Comparison of ENCODE assay signal across 8 cellular contexts in genomic region chr11:65920035-65920802, GRCh38. TPM values are rescaled to one million over a fixed set of nuclear protein-coding genes. Genes with fewer than 3 reads are reported as not detected.
A peak's percentile ranks its signal among the peaks of the same experiment; 100 is the strongest.
DNase-seq lines count a peak whose midpoint lies in the region; ATAC-seq and TF ChIP-seq lines count a peak whose summit lies in the region.

No MANE protein-coding gene starts in this region.

- TF ChIP-seq POLR2A in vagina (IDR thresholded peaks at IDR 0.05): no peak

- no TSS peak for BruUV-seq in MCF 10A (replicated peaks; lab: Mats Ljungman, UMichigan)

- no peaks in the 10 kb centered on the region for H3K27me3 Mint-ChIP-seq in MCF 10A (ENCODE audit: insufficient read depth, unreplicated experiment)

- H3K4me1 ChIP-seq in DOHH2 (ENCODE audit: control insufficient read depth, low read length): peaks cover 23% of the 10 kb centered on the region
- H3K4me1 ChIP-seq in mucosa of descending colon (ENCODE audit: low read depth): peaks cover 34% of the 10 kb centered on the region
- H3K4me1 ChIP-seq in vagina: peaks cover 49% of the 10 kb centered on the region

- intact Hi-C loops in MCF 10A (cut with micrococcal nuclease): loop anchor here (1.0 kb wide), 1 partner anchor 20 kb away; the partner anchor contains the start of gene FOSL1
- intact Hi-C loops in mucosa of descending colon (cut with DNase I, micrococcal nuclease): no loop called here
- intact Hi-C loops in vagina (cut with DNase I): loop anchor here (5.0 kb wide), 1 partner anchor 42 kb away; the partner anchor contains the start of gene SART1

- no peak for TF ChIP-seq CTCF in DOHH2 (IDR thresholded peaks at IDR 0.05; ENCODE audit: low read depth, low read length, poor library complexity, severe bottlenecking)
- TF ChIP-seq CTCF in MCF 10A (IDR thresholded peaks at IDR 0.05; ENCODE audit: unreplicated experiment): no peak
- no peak for TF ChIP-seq CTCF in mucosa of descending colon (IDR thresholded peaks at IDR 0.05)
- no peak for TF ChIP-seq CTCF in vagina (IDR thresholded peaks at IDR 0.05)

- peaks cover 28% of the 10 kb centered on the region for H3K4me1 Mint-ChIP-seq in MCF 10A (ENCODE audit: insufficient read depth, unreplicated experiment)

- H3K36me3 ChIP-seq in DOHH2 (ENCODE audit: control insufficient read depth, low read length) (peaks cover 4% of the 10 kb centered on the region; the same call in 1 of the 2 replicates), mucosa of descending colon (ENCODE audit: low read depth) (no peaks in the 10 kb centered on the region), vagina (peaks cover 0 to 19% of the 10 kb centered on the region in 2 donors)

- H3K4me3 ChIP-seq in DOHH2 (ENCODE audit: low read length) (peak overlapping the region; percentile 82), mucosa of descending colon (peak overlapping the region; percentile 94), vagina (peak overlapping the region; percentile 72 to 92)

- H3K27ac ChIP-seq in DOHH2 (ENCODE audit: low read depth, low read length) (no peak overlapping the region), vagina (peak overlapping the region; percentile 88)

- no peaks in the 10 kb centered on the region for H3K27me3 ChIP-seq in DOHH2 (ENCODE audit: control insufficient read depth, low read length)
- H3K27me3 ChIP-seq in vagina: no peaks in the 10 kb centered on the region

- no peaks in the 10 kb centered on the region for H4K20me1 ChIP-seq in DOHH2 (ENCODE audit: control insufficient read depth, insufficient read depth, low read depth, low read length)

- POLR2A ChIA-PET in MCF 10A (lab: Yijun Ruan, JAX): interaction anchor here (0.6 to 2.8 kb wide), 15 partner anchors 8 to 1260 kb away, joined by 3 to 22 read pairs (median 5); partner anchors contain the start of genes CCDC85B, CFL1, FIBP and FOSL1

- peak overlapping the region; percentile 81 for H3K27ac Mint-ChIP-seq in MCF 10A (ENCODE audit: low read depth, unreplicated experiment)

- no peaks in the 10 kb centered on the region for H3K9me2 ChIP-seq in DOHH2 (replicated peaks; ENCODE audit: control insufficient read depth, low read length)

- no peaks in the 10 kb centered on the region for H3K9me3 ChIP-seq in DOHH2 (ENCODE audit: control insufficient read depth, insufficient read depth, low read length)
- no peaks in the 10 kb centered on the region for H3K9me3 ChIP-seq in mucosa of descending colon
- H3K9me3 ChIP-seq in vagina: no peaks in the 10 kb centered on the region

- H3F3A ChIP-seq in DOHH2 (ENCODE audit: control insufficient read depth, insufficient read depth): no peaks in the 10 kb centered on the region

- peaks cover 22% of the 10 kb centered on the region for H3K79me2 ChIP-seq in DOHH2 (ENCODE audit: control insufficient read depth, low read length)

- H3K9me3 Mint-ChIP-seq in MCF 10A (ENCODE audit: unreplicated experiment): no peaks in the 10 kb centered on the region

- H3K36me3 Mint-ChIP-seq in MCF 10A (ENCODE audit: insufficient read depth, unreplicated experiment): peaks cover 14% of the 10 kb centered on the region

- DNase-seq in MCF 10A (ENCODE audit: unreplicated experiment): no peak
- peak; percentile 42 to 76 (median 48) for DNase-seq in mucosa of descending colon
- no peak for DNase-seq in vagina (ENCODE audit: extremely low spot score in 2 of 2)
- no peak for DNase-seq in globus pallidus (ENCODE audit: low spot score)
- no peak for DNase-seq in D341Med (ENCODE audit: low spot score)

- peak; percentile 11 for ATAC-seq in HG03432 (IDR thresholded peaks at IDR 0.05; ENCODE audit: unreplicated experiment)
- peak; percentile 8 for ATAC-seq in mucosa of descending colon
- ATAC-seq in HG03520 (IDR thresholded peaks at IDR 0.05; ENCODE audit: unreplicated experiment): no peak

- CTCF ChIA-PET in MCF 10A (lab: Yijun Ruan, JAX): interaction anchor here (0.6 to 1.4 kb wide), 3 partner anchors 22 to 38 kb away, joined by 3 to 4 read pairs (median 4); partner anchors contain the start of gene FIBP

- H3K4me3 Mint-ChIP-seq in MCF 10A (ENCODE audit: unreplicated experiment): peak overlapping the region; percentile 89

- peak overlapping the region; percentile 77 for H3K4me2 ChIP-seq in DOHH2 (ENCODE audit: low read length)

RNA-seq across cellular contexts. Expression of gene DRAP1, which starts 1.0 kb away (rescaled TPM):
- total RNA-seq in MCF 10A (2022) (162 and 167 TPM in 2 replicates), mucosa of descending colon (10 to 100 TPM; 39.9 to 74.8 (median 61.6) TPM), vagina (59.2 TPM)

RNA-seq across cellular contexts. Expression of gene C11orf68, which starts 1.4 kb away (rescaled TPM):
- total RNA-seq in MCF 10A (2022): 48.0 and 49.4 TPM in 2 replicates
- 10 to 100 TPM; 24.9 to 42.2 (median 28.8) TPM for total RNA-seq in mucosa of descending colon
- 21.1 TPM for total RNA-seq in vagina

RNA-seq across cellular contexts. Expression of gene FOSL1, which starts 20.0 kb away (rescaled TPM):
- total RNA-seq in MCF 10A (2022) (95.3 and 124 TPM in 2 replicates), mucosa of descending colon (1 to 10 TPM; 1.2 to 1.6 (median 1.2) TPM), vagina (20.9 TPM)

RNA-seq across cellular contexts. Expression of gene TSGA10IP, which starts 25.1 kb away (rescaled TPM):
- total RNA-seq in MCF 10A (2022) (not detected in 2 replicates), mucosa of descending colon (under 1 TPM in 1 of 3 donors, not detected in 2; 0.19 TPM), vagina (not detected)

RNA-seq across cellular contexts. Expression of gene CCDC85B, which starts 29.7 kb away (rescaled TPM):
- total RNA-seq in MCF 10A (2022) (16.4 and 20.8 TPM in 2 replicates), mucosa of descending colon (10 to 100 TPM in 1 of 3 donors, 1 to 10 TPM in 2; 4.5 to 22.3 (median 9.2) TPM), vagina (76.4 TPM)

Comparison
In these comparisons a context has a peak if more than half of its experiments do, and no peak if none do; other contexts are left out.
1. DNase-seq: peak in mucosa of descending colon (3 of 3); none in MCF 10A (single experiment), vagina (0 of 2), globus pallidus (single experiment) and D341Med (single experiment).
2. intact Hi-C loops: an anchor here in MCF 10A (1.0 kb wide) and vagina (5.0 kb wide); none called in mucosa of descending colon.
3. Peak in every context shown above with its lines, with median percentiles within 50 percentile points of each other: H3K4me3 ChIP-seq.